ENCODE assay signal across 3 cellular contexts in genomic region chr3:94772402-94772801, GRCh38.
"Had no signal": no experiment of that assay in that cellular context is flagged by ENCODE, and none has a peak within 500 bp of the region (broad histone marks: within the 10 kb centered on the region; RNA-seq: fewer than 3 reads in every experiment).

No MANE protein-coding gene starts in this region.

- H3K4me3 ChIP-seq: GM12878 had no signal

- DNase-seq: GDM1, GF-D8 had no signal

- ATAC-seq: GM12878 had no signal
